In the genomic region with DNA sequence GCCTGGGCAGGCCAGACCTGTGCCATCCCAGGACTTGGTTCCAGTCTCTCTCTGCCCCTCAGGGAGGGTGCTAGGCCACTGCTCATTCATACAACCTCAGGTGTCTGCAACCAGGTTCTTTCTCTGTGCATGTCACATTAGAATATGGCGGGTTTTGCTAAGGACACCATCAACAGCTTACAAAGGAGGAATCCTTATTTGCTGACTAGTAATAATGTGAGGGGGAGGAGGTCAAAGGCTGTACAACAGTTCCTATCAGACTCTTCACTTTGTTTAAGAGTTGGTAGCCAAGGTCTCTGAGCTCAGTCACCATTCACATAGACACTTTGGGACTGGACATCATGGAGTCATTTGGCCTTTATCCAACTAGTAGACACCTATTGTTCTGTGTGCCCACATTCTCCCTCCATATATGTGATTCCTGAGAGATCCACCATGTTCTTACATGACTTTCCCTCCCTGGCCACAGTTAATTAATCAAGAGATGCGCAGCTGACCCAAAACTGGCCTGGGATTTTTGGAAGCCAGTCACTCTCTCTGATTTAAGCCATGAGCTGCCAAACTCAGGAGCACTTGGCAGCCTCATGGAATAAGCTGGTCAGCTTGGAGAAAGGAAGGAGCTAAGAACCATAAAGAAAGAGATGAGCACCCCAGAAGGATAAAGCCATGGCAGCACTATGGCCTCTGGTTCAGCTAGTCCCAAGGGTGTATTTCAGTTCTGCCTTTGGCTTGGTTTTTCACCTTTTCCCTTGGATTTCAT, we compare ENCODE assay signal across 19 cellular contexts. TPM values are rescaled to one million over a fixed set of nuclear protein-coding genes. Genes with fewer than 3 reads are reported as not detected.
DNase-seq lines count a peak whose midpoint lies in the region; ATAC-seq, FAIRE-seq and TF ChIP-seq lines count a peak whose summit lies in the region.
"Had no signal": no experiment of that assay in that cellular context is flagged by ENCODE, and none has a peak within 500 bp of the region (broad histone marks: within the 10 kb centered on the region; RNA-seq: fewer than 3 reads in every experiment).

No MANE protein-coding gene starts in this region.

- no peak for ATAC-seq in A549
- ATAC-seq in CD4-positive, alpha-beta T cell (ENCODE audit: poor library complexity), result no peak
- ATAC-seq in central memory CD8-positive, alpha-beta T cell (replicated peaks; ENCODE audit: extremely low read depth, poor library complexity, severe bottlenecking), result no peak
- no peak for ATAC-seq in naive thymus-derived CD8-positive, alpha-beta T cell
- no peak for ATAC-seq in GM21529 (IDR thresholded peaks at IDR 0.05; ENCODE audit: unreplicated experiment)

- POLR2A ChIA-PET in A549 (lab: Yijun Ruan, JAX), result no interaction called here
- POLR2A ChIA-PET in CD4-positive, alpha-beta T cell (lab: Charles Lee), result no interaction called here
- POLR2A ChIA-PET in naive thymus-derived CD8-positive, alpha-beta T cell (lab: Charles Lee), result no interaction called here

- H3K9me3 Mint-ChIP-seq in CD4-positive, alpha-beta T cell, result no peaks in the 10 kb centered on the region
- no peaks in the 10 kb centered on the region for H3K9me3 Mint-ChIP-seq in central memory CD8-positive, alpha-beta T cell
- no peaks in the 10 kb centered on the region for H3K9me3 Mint-ChIP-seq in naive thymus-derived CD8-positive, alpha-beta T cell

- TF ChIP-seq CTCF in A549 (IDR thresholded peaks at IDR 0.05), result no peak
- no peak for TF ChIP-seq CTCF in CD4-positive, alpha-beta T cell (IDR thresholded peaks at IDR 0.05)

- TF ChIP-seq EP300 in A549 (IDR thresholded peaks at IDR 0.05), result no peak

- H3K4me2 ChIP-seq in A549, result no peak overlapping the region
- H3K4me2 ChIP-seq: KMS-11 had no signal

- intact Hi-C loops in CD4-positive, alpha-beta T cell (cut with DNase I, micrococcal nuclease), result no loop called here

- peaks cover 11% of the 10 kb centered on the region for H3K4me1 Mint-ChIP-seq in CD4-positive, alpha-beta T cell (ENCODE audit: low read depth)
- H3K4me1 Mint-ChIP-seq in central memory CD8-positive, alpha-beta T cell, result peaks cover 33% of the 10 kb centered on the region
- H3K4me1 Mint-ChIP-seq in naive thymus-derived CD8-positive, alpha-beta T cell, result peaks cover 12 to 29% (median 17%) of the 10 kb centered on the region in 4 donors

- H3K36me3 Mint-ChIP-seq in CD4-positive, alpha-beta T cell (ENCODE audit: low read depth), result peaks cover 73% of the 10 kb centered on the region
- peaks cover 39% of the 10 kb centered on the region for H3K36me3 Mint-ChIP-seq in central memory CD8-positive, alpha-beta T cell (ENCODE audit: insufficient read depth)
- peaks cover 10 to 77% (median 25%) of the 10 kb centered on the region in 3 donors for H3K36me3 Mint-ChIP-seq in naive thymus-derived CD8-positive, alpha-beta T cell

- no peaks in the 10 kb centered on the region for H3K9me3 ChIP-seq in A549
- H3K9me3 ChIP-seq in CD4-positive, alpha-beta T cell (ENCODE audit: control insufficient read depth, low read length), result no peaks in the 10 kb centered on the region
- H3K9me3 ChIP-seq: Peyer's patch had no signal

- DNase-seq in A549 (ENCODE audit: low read depth in 1 of 2, low spot score in 1 of 2), result no peak
- no peak for DNase-seq in CD4-positive, alpha-beta T cell
- no peak for DNase-seq in central memory CD8-positive, alpha-beta T cell (ENCODE audit: low spot score in 2 of 2)
- no peak for DNase-seq in naive thymus-derived CD8-positive, alpha-beta T cell
- no peak for DNase-seq in D341Med (ENCODE audit: low spot score)
- no peak for DNase-seq in putamen (ENCODE audit: low spot score)
- DNase-seq: ACHN; EL; NCI-H1417; NCI-H187; NCI-H2107; NCI-H510A; NCI-H748 treated with DMSO at 0.1 percent for 48 hours; NK-92 treated with Interleukin-12 subunit alpha and Interleukin-12 subunit beta, amount 100 ng/mL, for 24 hours; Peyer's patch had no signal

- no peak for TF ChIP-seq POLR2A in A549 (IDR thresholded peaks at IDR 0.05; ENCODE audit: low read length)

- no peak overlapping the region for H3K4me3 ChIP-seq in A549
- H3K4me3 ChIP-seq: Peyer's patch had no signal

- H3K27ac Mint-ChIP-seq in CD4-positive, alpha-beta T cell, result peak overlapping the region; percentile 16
- H3K27ac Mint-ChIP-seq in central memory CD8-positive, alpha-beta T cell (ENCODE audit: low read depth), result peak overlapping the region; percentile 57
- H3K27ac Mint-ChIP-seq in naive thymus-derived CD8-positive, alpha-beta T cell, result peak overlapping the region in 6 of 10 donors; percentile 1 to 87 (median 18)

- CTCF ChIA-PET in A549 (lab: Yijun Ruan, JAX), result interaction anchor here (1.2 to 1.6 kb wide), 4 partner anchors 18 to 141 kb away, joined by 3 to 4 read pairs (median 3); no protein-coding TSS in a partner anchor
- CTCF ChIA-PET in CD4-positive, alpha-beta T cell (lab: Charles Lee), result interaction anchor here (1.3 kb wide), 1 partner anchor 9 kb away, joined by 5 read pairs; no protein-coding TSS in a partner anchor

- no peak overlapping the region for H3K4me3 Mint-ChIP-seq in CD4-positive, alpha-beta T cell
- no peak overlapping the region for H3K4me3 Mint-ChIP-seq in central memory CD8-positive, alpha-beta T cell
- H3K4me3 Mint-ChIP-seq in naive thymus-derived CD8-positive, alpha-beta T cell, result no peak overlapping the region

- no peak for FAIRE-seq in A549 (lab: Jason Lieb, UNC)
- FAIRE-seq: GM12892 had no signal

- no peak for TF ChIP-seq RAD21 in A549 (conservative IDR thresholded peaks at IDR 0.05 in 1 of 2, IDR thresholded peaks at IDR 0.05 in 1 of 2)

- no peaks in the 10 kb centered on the region for H3K27me3 ChIP-seq in CD4-positive, alpha-beta T cell (ENCODE audit: control insufficient read depth, insufficient read depth, low read length)
- H3K27me3 ChIP-seq: Peyer's patch had no signal

- WGBS in A549 (ENCODE audit: missing lambda C conversion rate), result 88% methylated on average over 2 of the region's 2 CpGs

- no peaks in the 10 kb centered on the region for H3K4me1 ChIP-seq in A549
- H3K4me1 ChIP-seq: Peyer's patch had no signal

- no peak overlapping the region for H3K27ac ChIP-seq in A549
- H3K27ac ChIP-seq in CD4-positive, alpha-beta T cell (ENCODE audit: low read depth, low read length), result no peak overlapping the region
- H3K27ac ChIP-seq: C4-2B, KMS-11, Peyer's patch had no signal

- H3K27me3 Mint-ChIP-seq in CD4-positive, alpha-beta T cell, result no peaks in the 10 kb centered on the region
- no peaks in the 10 kb centered on the region for H3K27me3 Mint-ChIP-seq in central memory CD8-positive, alpha-beta T cell
- no peaks in the 10 kb centered on the region for H3K27me3 Mint-ChIP-seq in naive thymus-derived CD8-positive, alpha-beta T cell

TF ChIP-seq in A549, 52 proteins besides CTCF, POLR2A, EP300 and RAD21:
- no peak for TF ChIP-seq ZC3H11A (IDR thresholded peaks at IDR 0.05)
- peak; percentile 58 for TF ChIP-seq MAFK (IDR thresholded peaks at IDR 0.05; ENCODE audit: partially characterized antibody)
- no peak for TF ChIP-seq RCOR1 (IDR thresholded peaks at IDR 0.05; ENCODE audit: low read depth, low read length)

RNA-seq across cellular contexts. Expression of a gene that starts 51.2 kb away (rescaled TPM):
- 39.7 and 40.8 TPM in 2 replicates for polyA plus RNA-seq in A549 (2011; rRNA removed)
- 41.2 and 52.6 TPM in 2 replicates for polyA plus RNA-seq in A549 (2012; cell fraction: cytosol; rRNA removed)
- polyA plus RNA-seq in A549 (2012; cell fraction: nucleus; rRNA removed), result 21.0 and 30.4 TPM in 2 replicates
- 37.4 to 39.4 TPM (median 37.7 TPM) in 3 replicates for polyA plus RNA-seq in A549 (2017; fragmentation: RNase III; extraction: RNeasy Plus Mini Kit Qiagen cat#74134 plus additional on column Dnase treatment)
- polyA minus RNA-seq in A549 (2011; rRNA and poly(A)+ RNA removed), result 14.4 and 14.6 TPM in 2 replicates
- under 1 TPM; 0.31 to 0.96 TPM for total RNA-seq in CD4-positive, alpha-beta T cell
- total RNA-seq in naive thymus-derived CD8-positive, alpha-beta T cell, result 1 to 10 TPM in 1 of 2 experiments, under 1 TPM in 1; 0.75 to 1.4 TPM
- polyA plus RNA-seq in naive thymus-derived CD8-positive, alpha-beta T cell, result 1 to 10 TPM; 1.3 to 3.0 (median 2.4) TPM

RNA-seq across cellular contexts. Expression of a gene that starts 51.3 kb away (rescaled TPM):
- polyA plus RNA-seq in A549 (2011; rRNA removed) (16.7 and 18.1 TPM in 2 replicates), A549 (2017; fragmentation: RNase III; extraction: RNeasy Plus Mini Kit Qiagen cat#74134 plus additional on column Dnase treatment) (13.0 to 13.3 TPM (median 13.3 TPM) in 3 replicates)
- polyA plus RNA-seq in A549 (2012; cell fraction: cytosol; rRNA removed), result 16.7 and 23.8 TPM in 2 replicates
- polyA plus RNA-seq in A549 (2012; cell fraction: nucleus; rRNA removed), result 51.8 and 56.9 TPM in 2 replicates
- 46.5 and 49.5 TPM in 2 replicates for polyA minus RNA-seq in A549 (2011; rRNA and poly(A)+ RNA removed)
- total RNA-seq in CD4-positive, alpha-beta T cell, result 10 to 100 TPM; 23.3 to 24.3 TPM
- 10 to 100 TPM; 44.0 to 48.9 TPM for total RNA-seq in naive thymus-derived CD8-positive, alpha-beta T cell
- polyA plus RNA-seq in naive thymus-derived CD8-positive, alpha-beta T cell, result 10 to 100 TPM; 10.6 to 16.7 (median 12.5) TPM

RNA-seq across cellular contexts. Expression of a gene that starts 55.6 kb away (rescaled TPM):
- 37.5 and 41.1 TPM in 2 replicates for polyA plus RNA-seq in A549 (2011; rRNA removed)
- 24.4 and 28.5 TPM in 2 replicates for polyA plus RNA-seq in A549 (2012; cell fraction: cytosol; rRNA removed)
- 39.2 and 39.9 TPM in 2 replicates for polyA plus RNA-seq in A549 (2012; cell fraction: nucleus; rRNA removed)
- 16.9 to 28.2 TPM (median 24.0 TPM) in 3 replicates for polyA plus RNA-seq in A549 (2017; fragmentation: RNase III; extraction: RNeasy Plus Mini Kit Qiagen cat#74134 plus additional on column Dnase treatment)
- polyA minus RNA-seq in A549 (2011; rRNA and poly(A)+ RNA removed), result 99.6 and 124 TPM in 2 replicates
- 10 to 100 TPM; 69.7 to 76.4 TPM for total RNA-seq in CD4-positive, alpha-beta T cell
- total RNA-seq in naive thymus-derived CD8-positive, alpha-beta T cell, result 100 to 1,000 TPM in 1 of 2 experiments, 10 to 100 TPM in 1; 91.2 to 106 TPM
- 10 to 100 TPM in 1 of 3 donors, 1 to 10 TPM in 2; 6.1 to 13.1 (median 6.5) TPM for polyA plus RNA-seq in naive thymus-derived CD8-positive, alpha-beta T cell
